ENCODE assay signal across 1 cellular context in the genomic region with DNA sequence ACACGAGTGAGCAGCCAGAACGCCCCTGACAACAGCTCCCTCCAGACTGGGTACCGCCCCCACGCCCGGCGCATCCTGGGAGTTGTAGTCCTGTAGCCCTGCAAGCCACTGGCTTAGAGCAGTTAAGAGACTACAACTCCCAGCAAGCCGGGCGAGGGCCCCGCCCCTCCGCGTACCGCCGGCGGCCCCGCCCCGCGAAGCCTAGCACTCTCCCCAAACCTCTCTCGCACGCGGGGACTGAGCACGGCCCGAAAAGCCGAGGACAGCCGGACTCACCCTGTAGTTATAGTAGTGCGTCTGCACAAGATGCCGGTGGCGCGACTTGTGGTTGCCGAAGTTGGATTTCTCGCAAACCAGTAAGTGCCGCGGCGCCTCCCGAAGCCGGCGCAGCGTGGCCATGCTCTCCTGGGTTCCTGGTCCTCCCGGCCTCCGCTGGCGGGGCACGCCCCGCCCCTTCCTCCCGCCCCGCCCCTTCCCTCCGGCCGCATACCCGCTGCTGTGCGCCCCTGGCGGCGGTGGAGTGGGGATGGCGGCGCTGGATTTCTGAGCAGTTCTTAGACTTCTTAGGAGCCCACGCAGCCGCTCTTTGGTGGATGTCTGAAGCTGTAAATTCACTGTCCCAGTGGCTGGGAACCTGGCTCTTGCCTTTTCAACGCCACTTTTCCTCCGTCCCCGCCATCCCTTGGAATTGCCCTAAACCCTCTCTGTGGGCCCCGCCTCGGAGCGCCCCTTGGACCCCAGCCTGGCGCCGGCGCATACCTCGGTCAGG.
A peak's percentile ranks its signal among the peaks of the same experiment; 100 is the strongest.
TF ChIP-seq lines count a peak whose summit lies in the region.

TSS of gene RPP40 (minus strand) at position 434 of the 769 bp plus-strand sequence. CDS start at position 399, 35 bp downstream.

TF ChIP-seq in GM12878, 131 proteins besides CTCF, POLR2A, EP300 and RAD21 (continued from another document):
- TF ChIP-seq, protein P1, sequence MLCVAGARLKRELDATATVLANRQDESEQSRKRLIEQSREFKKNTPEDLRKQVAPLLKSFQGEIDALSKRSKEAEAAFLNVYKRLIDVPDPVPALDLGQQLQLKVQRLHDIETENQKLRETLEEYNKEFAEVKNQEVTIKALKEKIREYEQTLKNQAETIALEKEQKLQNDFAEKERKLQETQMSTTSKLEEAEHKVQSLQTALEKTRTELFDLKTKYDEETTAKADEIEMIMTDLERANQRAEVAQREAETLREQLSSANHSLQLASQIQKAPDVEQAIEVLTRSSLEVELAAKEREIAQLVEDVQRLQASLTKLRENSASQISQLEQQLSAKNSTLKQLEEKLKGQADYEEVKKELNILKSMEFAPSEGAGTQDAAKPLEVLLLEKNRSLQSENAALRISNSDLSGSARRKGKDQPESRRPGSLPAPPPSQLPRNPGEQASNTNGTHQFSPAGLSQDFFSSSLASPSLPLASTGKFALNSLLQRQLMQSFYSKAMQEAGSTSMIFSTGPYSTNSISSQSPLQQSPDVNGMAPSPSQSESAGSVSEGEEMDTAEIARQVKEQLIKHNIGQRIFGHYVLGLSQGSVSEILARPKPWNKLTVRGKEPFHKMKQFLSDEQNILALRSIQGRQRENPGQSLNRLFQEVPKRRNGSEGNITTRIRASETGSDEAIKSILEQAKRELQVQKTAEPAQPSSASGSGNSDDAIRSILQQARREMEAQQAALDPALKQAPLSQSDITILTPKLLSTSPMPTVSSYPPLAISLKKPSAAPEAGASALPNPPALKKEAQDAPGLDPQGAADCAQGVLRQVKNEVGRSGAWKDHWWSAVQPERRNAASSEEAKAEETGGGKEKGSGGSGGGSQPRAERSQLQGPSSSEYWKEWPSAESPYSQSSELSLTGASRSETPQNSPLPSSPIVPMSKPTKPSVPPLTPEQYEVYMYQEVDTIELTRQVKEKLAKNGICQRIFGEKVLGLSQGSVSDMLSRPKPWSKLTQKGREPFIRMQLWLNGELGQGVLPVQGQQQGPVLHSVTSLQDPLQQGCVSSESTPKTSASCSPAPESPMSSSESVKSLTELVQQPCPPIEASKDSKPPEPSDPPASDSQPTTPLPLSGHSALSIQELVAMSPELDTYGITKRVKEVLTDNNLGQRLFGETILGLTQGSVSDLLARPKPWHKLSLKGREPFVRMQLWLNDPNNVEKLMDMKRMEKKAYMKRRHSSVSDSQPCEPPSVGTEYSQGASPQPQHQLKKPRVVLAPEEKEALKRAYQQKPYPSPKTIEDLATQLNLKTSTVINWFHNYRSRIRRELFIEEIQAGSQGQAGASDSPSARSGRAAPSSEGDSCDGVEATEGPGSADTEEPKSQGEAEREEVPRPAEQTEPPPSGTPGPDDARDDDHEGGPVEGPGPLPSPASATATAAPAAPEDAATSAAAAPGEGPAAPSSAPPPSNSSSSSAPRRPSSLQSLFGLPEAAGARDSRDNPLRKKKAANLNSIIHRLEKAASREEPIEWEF (IDR thresholded peaks at IDR 0.05; ENCODE audit: insufficient replicate concordance, low read depth, low read length): no peak
- TF ChIP-seq, protein P2, sequence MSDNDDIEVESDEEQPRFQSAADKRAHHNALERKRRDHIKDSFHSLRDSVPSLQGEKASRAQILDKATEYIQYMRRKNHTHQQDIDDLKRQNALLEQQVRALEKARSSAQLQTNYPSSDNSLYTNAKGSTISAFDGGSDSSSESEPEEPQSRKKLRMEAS (IDR thresholded peaks at IDR 0.05; ENCODE audit: low read depth, low read length): peak; percentile 87; the same call in 1 of the 2 replicates
- no peak for TF ChIP-seq FOXK2 (IDR thresholded peaks at IDR 0.05)
- TF ChIP-seq NFYA (IDR thresholded peaks at IDR 0.05; ENCODE audit: borderline replicate concordance, low read depth, low read length): no peak
- TF ChIP-seq ETV6 (conservative IDR thresholded peaks at IDR 0.05 in 1 of 2, IDR thresholded peaks at IDR 0.05 in 1 of 2; ENCODE audit: borderline replicate concordance in 1 of 2, low read depth in 1 of 2): no peak
- TF ChIP-seq CBFB (IDR thresholded peaks at IDR 0.05; ENCODE audit: low read depth): peak; percentile 39; the same call in 1 of the 2 replicates
- peak; percentile 88 for TF ChIP-seq SP1 (IDR thresholded peaks at IDR 0.05; ENCODE audit: low read depth, low read length)
- no peak for TF ChIP-seq NR2C2 (IDR thresholded peaks at IDR 0.05; ENCODE audit: borderline replicate concordance, control insufficient read depth, insufficient read length, low read depth)
- TF ChIP-seq MXI1 (IDR thresholded peaks at IDR 0.05; ENCODE audit: low read depth, low read length): peak; percentile 98
- TF ChIP-seq SMAD1 (IDR thresholded peaks at IDR 0.05; ENCODE audit: low read depth, partially characterized antibody): no peak
- TF ChIP-seq PRDM15 (CRISPR knock-in tag; IDR thresholded peaks at IDR 0.05): no peak
- 0 out of 2 replicates have a peak, but pooled peaks have one; percentile 28 for TF ChIP-seq TAF1 (IDR thresholded peaks at IDR 0.05; ENCODE audit: borderline replicate concordance, low read depth, low read length)
- no peak for TF ChIP-seq ZNF622 (IDR thresholded peaks at IDR 0.05)
- TF ChIP-seq GABPA (IDR thresholded peaks at IDR 0.05; ENCODE audit: low read depth): no peak
- no peak for TF ChIP-seq FOS (IDR thresholded peaks at IDR 0.05; ENCODE audit: borderline replicate concordance, extremely low read depth, insufficient read length)
- no peak for TF ChIP-seq ZNF384 (IDR thresholded peaks at IDR 0.05; ENCODE audit: borderline replicate concordance, low read depth, low read length)
- no peak for TF ChIP-seq FOXM1 (IDR thresholded peaks at IDR 0.05; ENCODE audit: low read depth, low read length)
- TF ChIP-seq, protein P3, sequence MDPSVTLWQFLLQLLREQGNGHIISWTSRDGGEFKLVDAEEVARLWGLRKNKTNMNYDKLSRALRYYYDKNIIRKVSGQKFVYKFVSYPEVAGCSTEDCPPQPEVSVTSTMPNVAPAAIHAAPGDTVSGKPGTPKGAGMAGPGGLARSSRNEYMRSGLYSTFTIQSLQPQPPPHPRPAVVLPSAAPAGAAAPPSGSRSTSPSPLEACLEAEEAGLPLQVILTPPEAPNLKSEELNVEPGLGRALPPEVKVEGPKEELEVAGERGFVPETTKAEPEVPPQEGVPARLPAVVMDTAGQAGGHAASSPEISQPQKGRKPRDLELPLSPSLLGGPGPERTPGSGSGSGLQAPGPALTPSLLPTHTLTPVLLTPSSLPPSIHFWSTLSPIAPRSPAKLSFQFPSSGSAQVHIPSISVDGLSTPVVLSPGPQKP (IDR thresholded peaks at IDR 0.05; ENCODE audit: low read depth, low read length): no peak
